Comparison of ENCODE assay signal across 10 cellular contexts in the genomic region with DNA sequence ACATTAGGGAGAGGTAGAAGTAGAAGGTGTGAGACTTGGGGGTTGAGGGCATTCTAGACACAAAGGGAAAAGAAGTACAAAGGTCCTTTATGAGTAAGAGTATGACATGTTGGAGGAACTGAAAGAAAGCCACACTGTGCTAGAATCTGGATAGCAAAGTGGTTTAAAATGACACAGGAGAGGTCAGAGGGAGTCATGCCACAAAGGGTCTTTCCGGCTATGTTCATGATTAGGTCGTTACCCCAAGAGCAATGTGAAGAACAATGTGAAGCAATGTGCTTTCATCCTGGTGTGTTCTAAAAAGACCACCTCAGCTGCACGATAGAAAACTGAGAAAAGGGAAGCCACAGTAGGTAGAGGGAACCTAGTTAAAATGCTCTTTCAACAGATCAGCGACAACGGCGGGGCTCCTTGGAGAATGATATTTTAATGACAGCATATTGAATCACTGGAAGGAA. TPM values are rescaled to one million over a fixed set of nuclear protein-coding genes. Genes with fewer than 3 reads are reported as not detected.
DNase-seq lines count a peak whose midpoint lies in the region; ATAC-seq, FAIRE-seq and TF ChIP-seq lines count a peak whose summit lies in the region.
"Had no signal": no experiment of that assay in that cellular context is flagged by ENCODE, and none has a peak within 500 bp of the region (broad histone marks: within the 10 kb centered on the region; RNA-seq: fewer than 3 reads in every experiment).

No MANE protein-coding gene starts in this region.

- H3K4me3 ChIP-seq in HepG2 (replicated peaks in 1 of 3; ENCODE audit: insufficient read depth in 1 of 3, low read depth in 2 of 3, low read length in 3 of 3) = no peak overlapping the region
- no peak overlapping the region for H3K4me3 ChIP-seq in effector memory CD4-positive, alpha-beta T cell (ENCODE audit: insufficient read depth, low read depth, low read length, poor library complexity, severe bottlenecking)
- H3K4me3 ChIP-seq: cardiac muscle cell had no signal

- WGBS in HepG2 (ENCODE audit: low lambda C conversion rate) = 63% methylated on average over 6 of the region's 6 CpGs

- intact Hi-C loops in HepG2 (cut with micrococcal nuclease; ENCODE audit: unreplicated experiment) = no loop called here

- H3K27me3 ChIP-seq in HepG2 (ENCODE audit: control insufficient read depth in 1 of 2, insufficient read depth in 2 of 2, low read length in 2 of 2) = no peaks in the 10 kb centered on the region
- no peaks in the 10 kb centered on the region for H3K27me3 ChIP-seq in effector memory CD4-positive, alpha-beta T cell (replicated peaks; ENCODE audit: control insufficient read depth, insufficient read depth, low read length, poor library complexity, severe bottlenecking)
- H3K27me3 ChIP-seq: cardiac muscle cell had no signal

- H3K36me3 ChIP-seq in HepG2 (replicated peaks in 1 of 2; ENCODE audit: control insufficient read depth in 1 of 2, insufficient read depth in 2 of 2, low read length in 2 of 2) = no peaks in the 10 kb centered on the region
- H3K36me3 ChIP-seq in effector memory CD4-positive, alpha-beta T cell (ENCODE audit: control insufficient read depth, insufficient read depth, low read length) = no peaks in the 10 kb centered on the region

- 0 out of 4 replicates have a peak, but pooled peaks of 1 of the 2 experiments have one; percentile 13 for TF ChIP-seq EP300 in HepG2 (IDR thresholded peaks at IDR 0.05; ENCODE audit: low read depth in 2 of 2, low read length in 2 of 2)
- no peak for TF ChIP-seq EP300 in HepG2 (CRISPR knock-in tag; IDR thresholded peaks at IDR 0.05; ENCODE audit: borderline replicate concordance)

- in situ Hi-C loops in HepG2 (cut with HindIII; ENCODE audit: extremely low pct_ligation_motif_present, low pct_unique_long_range_greater_than_20kb) = no loop called here

- peak overlapping the region; percentile 29; the same call in 1 of the 2 replicates for H3K4me2 ChIP-seq in HepG2 (ENCODE audit: low read depth, low read length)

- H3K4me1 ChIP-seq in HepG2 (ENCODE audit: insufficient read depth, low read length) = peaks cover 43% of the 10 kb centered on the region
- no peaks in the 10 kb centered on the region for H3K4me1 ChIP-seq in effector memory CD4-positive, alpha-beta T cell (ENCODE audit: control insufficient read depth, insufficient read depth, low read length, poor library complexity, severe bottlenecking)

- DNase-seq in HepG2 (ENCODE audit: low spot score) (peak; percentile 64), islet precursor cell (no peak), DMS53 treated with DMSO at 0.1 percent for 48 hours (lab: John Stamatoyannopoulos, UW; ENCODE audit: unreplicated experiment) (no peak), NCI-H526 (lab: John Stamatoyannopoulos, UW) (no peak)
- DNase-seq in effector memory CD4-positive, alpha-beta T cell = no peak

- no TSS peak for BruUV-seq in HepG2 (replicated peaks; lab: Mats Ljungman, UMichigan)

- no peaks in the 10 kb centered on the region for H3K79me2 ChIP-seq in HepG2 (ENCODE audit: insufficient read depth, low read length)

- peak; percentile 79 for FAIRE-seq in HepG2 (lab: Jason Lieb, UNC)

- no peak for TF ChIP-seq CTCF in HepG2 (CRISPR knock-in tag; IDR thresholded peaks at IDR 0.05)

- ATAC-seq in GM18517 (IDR thresholded peaks at IDR 0.05; ENCODE audit: unreplicated experiment) = peak; percentile 91
- ATAC-seq in GM21737 (IDR thresholded peaks at IDR 0.05; ENCODE audit: unreplicated experiment) = peak; percentile 89
- ATAC-seq in HG03575 (IDR thresholded peaks at IDR 0.05; ENCODE audit: extremely low read depth, insufficient number of reproducible peaks, low FRiP score, unreplicated experiment) = peak; percentile 80
- ATAC-seq in HepG2 = peak; percentile 76
- ATAC-seq: Right ventricle myocardium inferior had no signal

- CTCF ChIA-PET in HepG2 (lab: Yijun Ruan, JAX; ENCODE audit: low intra/inter-chr PET ratio, low total read pairs) = no interaction called here

- H2AFZ ChIP-seq in HepG2 (ENCODE audit: low read length) = no peak overlapping the region

- peak overlapping the region; percentile 36 for H3K27ac ChIP-seq in HepG2 (ENCODE audit: extremely low read length, insufficient read depth, low read length)
- H3K27ac ChIP-seq in effector memory CD4-positive, alpha-beta T cell (ENCODE audit: insufficient read depth, low read length, poor library complexity, severe bottlenecking) = no peak overlapping the region
- H3K27ac ChIP-seq: cardiac muscle cell had no signal

- no peaks in the 10 kb centered on the region for H4K20me1 ChIP-seq in HepG2 (ENCODE audit: insufficient read depth, low read length)

- TF ChIP-seq RAD21 in HepG2 (CRISPR knock-in tag; IDR thresholded peaks at IDR 0.05) = no peak

- 0 out of 2 replicates have a peak overlapping the region, but pooled peaks have one; percentile 32 for H3K9ac ChIP-seq in HepG2 (ENCODE audit: insufficient read depth, low read depth, low read length)

- H3K9me3 ChIP-seq in HepG2 (ENCODE audit: low read length) = peaks cover 6% of the 10 kb centered on the region; the same call in 1 of the 2 replicates
- no peaks in the 10 kb centered on the region for H3K9me3 ChIP-seq in effector memory CD4-positive, alpha-beta T cell (ENCODE audit: control insufficient read depth, low read length)

- POLR2A ChIA-PET in HepG2 (lab: Yijun Ruan, JAX) = interaction anchor here (1.3 kb wide), 1 partner anchor 82 kb away, joined by 3 read pairs; a partner anchor contains a TSS

- TF ChIP-seq POLR2A in HepG2 (IDR thresholded peaks at IDR 0.05; ENCODE audit: insufficient read depth in 1 of 2, low read depth in 2 of 2, low read length in 2 of 2) = no peak

TF ChIP-seq in HepG2, 621 proteins besides CTCF, POLR2A, EP300 and RAD21 (continues in another document):
- TF ChIP-seq PPARG (CRISPR knock-in tag; conservative IDR thresholded peaks at IDR 0.05) = 0 out of 2 replicates have a peak, but pooled peaks have one; percentile 16
- TF ChIP-seq ZBTB21 (CRISPR knock-in tag; IDR thresholded peaks at IDR 0.05) = peak; percentile 25; the same call in 1 of the 2 replicates
- peak; percentile 23; the same call in 1 of the 2 replicates for TF ChIP-seq HNF4G (IDR thresholded peaks at IDR 0.05; ENCODE audit: borderline replicate concordance, low read depth, low read length)
- TF ChIP-seq HNF4G (CRISPR knock-in tag; IDR thresholded peaks at IDR 0.05; ENCODE audit: borderline replicate concordance, low read depth) = no peak
- TF ChIP-seq TCF7 (IDR thresholded peaks at IDR 0.05; ENCODE audit: low read depth) = no peak
- TF ChIP-seq, protein P1, sequence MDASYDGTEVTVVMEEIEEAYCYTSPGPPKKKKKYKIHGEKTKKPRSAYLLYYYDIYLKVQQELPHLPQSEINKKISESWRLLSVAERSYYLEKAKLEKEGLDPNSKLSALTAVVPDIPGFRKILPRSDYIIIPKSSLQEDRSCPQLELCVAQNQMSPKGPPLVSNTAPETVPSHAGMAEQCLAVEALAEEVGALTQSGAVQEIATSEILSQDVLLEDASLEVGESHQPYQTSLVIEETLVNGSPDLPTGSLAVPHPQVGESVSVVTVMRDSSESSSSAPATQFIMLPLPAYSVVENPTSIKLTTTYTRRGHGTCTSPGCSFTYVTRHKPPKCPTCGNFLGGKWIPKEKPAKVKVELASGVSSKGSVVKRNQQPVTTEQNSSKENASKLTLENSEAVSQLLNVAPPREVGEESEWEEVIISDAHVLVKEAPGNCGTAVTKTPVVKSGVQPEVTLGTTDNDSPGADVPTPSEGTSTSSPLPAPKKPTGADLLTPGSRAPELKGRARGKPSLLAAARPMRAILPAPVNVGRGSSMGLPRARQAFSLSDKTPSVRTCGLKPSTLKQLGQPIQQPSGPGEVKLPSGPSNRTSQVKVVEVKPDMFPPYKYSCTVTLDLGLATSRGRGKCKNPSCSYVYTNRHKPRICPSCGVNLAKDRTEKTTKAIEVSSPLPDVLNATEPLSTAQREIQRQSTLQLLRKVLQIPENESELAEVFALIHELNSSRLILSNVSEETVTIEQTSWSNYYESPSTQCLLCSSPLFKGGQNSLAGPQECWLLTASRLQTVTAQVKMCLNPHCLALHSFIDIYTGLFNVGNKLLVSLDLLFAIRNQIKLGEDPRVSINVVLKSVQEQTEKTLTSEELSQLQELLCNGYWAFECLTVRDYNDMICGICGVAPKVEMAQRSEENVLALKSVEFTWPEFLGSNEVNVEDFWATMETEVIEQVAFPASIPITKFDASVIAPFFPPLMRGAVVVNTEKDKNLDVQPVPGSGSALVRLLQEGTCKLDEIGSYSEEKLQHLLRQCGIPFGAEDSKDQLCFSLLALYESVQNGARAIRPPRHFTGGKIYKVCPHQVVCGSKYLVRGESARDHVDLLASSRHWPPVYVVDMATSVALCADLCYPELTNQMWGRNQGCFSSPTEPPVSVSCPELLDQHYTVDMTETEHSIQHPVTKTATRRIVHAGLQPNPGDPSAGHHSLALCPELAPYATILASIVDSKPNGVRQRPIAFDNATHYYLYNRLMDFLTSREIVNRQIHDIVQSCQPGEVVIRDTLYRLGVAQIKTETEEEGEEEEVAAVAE (CRISPR knock-in tag; IDR thresholded peaks at IDR 0.05; ENCODE audit: borderline replicate concordance) = 0 out of 2 replicates have a peak, but pooled peaks have one; percentile 11
- TF ChIP-seq ZNF720 (CRISPR knock-in tag; IDR thresholded peaks at IDR 0.05) = no peak

RNA-seq across cellular contexts. Expression of a gene that starts 29.2 kb away (rescaled TPM):
- 16.3 and 26.2 TPM in 2 replicates for total RNA-seq in HepG2 (2016; rRNA removed; fragmentation: Illumina TruSeq; extraction: Trizol)
- 2.3 and 3.0 TPM in 2 replicates for total RNA-seq in HepG2 (2016; cell fraction: cytosol; rRNA removed; fragmentation: Illumina TruSeq; extraction: Trizol; ENCODE audit: low read depth)
- 16.9 and 24.5 TPM in 2 replicates for total RNA-seq in HepG2 (2016; cell fraction: insoluble cytoplasmic fraction; rRNA removed; fragmentation: Illumina TruSeq; extraction: Trizol)
- total RNA-seq in HepG2 (2016; cell fraction: membrane; rRNA removed; fragmentation: Illumina TruSeq; extraction: Trizol) = 7.0 and 8.1 TPM in 2 replicates
- 4.2 and 6.0 TPM in 2 replicates for total RNA-seq in HepG2 (2016; cell fraction: nucleus; rRNA removed; fragmentation: Illumina TruSeq; extraction: Trizol)
- polyA plus RNA-seq in HepG2 (2011; rRNA removed) = 20.1 and 28.1 TPM in 2 replicates
- polyA plus RNA-seq in HepG2 (2011; cell fraction: cytosol; rRNA removed) = 12.9 and 16.5 TPM in 2 replicates
- 3.0 and 7.6 TPM in 2 replicates for polyA plus RNA-seq in HepG2 (2011; cell fraction: nucleus; rRNA removed)
- polyA plus RNA-seq in HepG2 (2012) = 16.0 and 17.5 TPM in 2 replicates
- 3.3 and 4.9 TPM in 2 replicates for polyA plus RNA-seq in HepG2 (2016; cell fraction: cytosol; fragmentation: Illumina TruSeq; extraction: Trizol; ENCODE audit: low read depth)
- polyA plus RNA-seq in HepG2 (2016; cell fraction: insoluble cytoplasmic fraction; fragmentation: Illumina TruSeq; extraction: Trizol; ENCODE audit: low read depth) = 22.5 and 24.5 TPM in 2 replicates
- polyA plus RNA-seq in HepG2 (2016; cell fraction: membrane; fragmentation: Illumina TruSeq; extraction: Trizol; ENCODE audit: low read depth) = 7.2 and 7.6 TPM in 2 replicates
- polyA plus RNA-seq in HepG2 (2016; cell fraction: nucleus; fragmentation: Illumina TruSeq; extraction: Trizol; ENCODE audit: insufficient read depth, low read depth) = 12.5 and 14.8 TPM in 2 replicates
- polyA minus RNA-seq in HepG2 (2011; rRNA and poly(A)+ RNA removed; ENCODE audit: low replicate concordance) = 5.9 and 20.5 TPM in 2 replicates
- polyA minus RNA-seq in HepG2 (2011; cell fraction: cytosol; rRNA and poly(A)+ RNA removed) = 18.6 and 21.3 TPM in 2 replicates
- 4.4 and 6.1 TPM in 2 replicates for polyA minus RNA-seq in HepG2 (2011; cell fraction: nucleus; rRNA and poly(A)+ RNA removed)
